Comparison of ENCODE assay signal across 12 cellular contexts in genomic region chr17:77288115-77288619, GRCh38.
DNase-seq lines count a peak whose midpoint lies in the region; ATAC-seq, FAIRE-seq and TF ChIP-seq lines count a peak whose summit lies in the region.
"Had no signal": no experiment of that assay in that cellular context is flagged by ENCODE, and none has a peak within 500 bp of the region (broad histone marks: within the 10 kb centered on the region; RNA-seq: fewer than 3 reads in every experiment).

No MANE protein-coding gene starts in this region.

- CTCF ChIA-PET in MCF 10A (lab: Yijun Ruan, JAX): interaction anchor here (0.5 to 1.6 kb wide), 4 partner anchors 11 to 190 kb away, joined by 3 to 5 read pairs (median 4); no protein-coding TSS in a partner anchor
- CTCF ChIA-PET in HepG2 (lab: Yijun Ruan, JAX; ENCODE audit: low intra/inter-chr PET ratio, low total read pairs): no interaction called here

- H3K4me2 ChIP-seq in HepG2 (ENCODE audit: low read depth, low read length): peak overlapping the region; percentile 98

- BruUV-seq in MCF 10A (replicated peaks; lab: Mats Ljungman, UMichigan): no TSS peak
- no TSS peak for BruUV-seq in HepG2 (replicated peaks; lab: Mats Ljungman, UMichigan)

- H2AFZ ChIP-seq in HepG2 (ENCODE audit: low read length): no peak overlapping the region

- no peak for TF ChIP-seq CTCF in MCF 10A (IDR thresholded peaks at IDR 0.05; ENCODE audit: unreplicated experiment)
- TF ChIP-seq CTCF in HepG2 (CRISPR knock-in tag; IDR thresholded peaks at IDR 0.05): no peak
- no peak for TF ChIP-seq CTCF in spleen (IDR thresholded peaks at IDR 0.05 in 8 of 11, conservative IDR thresholded peaks at IDR 0.05 in 3 of 11)

- no peaks in the 10 kb centered on the region for H3K27me3 Mint-ChIP-seq in MCF 10A (ENCODE audit: insufficient read depth, unreplicated experiment)
- H3K27me3 Mint-ChIP-seq in natural killer cell treated with Interleukin-12 subunit alpha and Interleukin-12 subunit beta and Interleukin-15 and Interleukin-18, amount 100 ng/mL, for 72 hours: peaks cover 7 to 11% of the 10 kb centered on the region in 2 donors

- peak overlapping the region; percentile 98 for H3K27ac ChIP-seq in HepG2 (ENCODE audit: extremely low read length, insufficient read depth, low read length)
- peak overlapping the region in 6 of 8 donors; percentile 24 to 82 (median 68) for H3K27ac ChIP-seq in spleen

- H3K4me1 ChIP-seq in HepG2 (ENCODE audit: insufficient read depth, low read length) (peaks cover 84% of the 10 kb centered on the region), spleen (peaks cover 7 to 53% (median 32%) of the 10 kb centered on the region in 6 donors)

- H3K27ac Mint-ChIP-seq in MCF 10A (ENCODE audit: low read depth, unreplicated experiment): peak overlapping the region; percentile 100
- no peak overlapping the region for H3K27ac Mint-ChIP-seq in natural killer cell treated with Interleukin-12 subunit alpha and Interleukin-12 subunit beta and Interleukin-15 and Interleukin-18, amount 100 ng/mL, for 72 hours
- H3K27ac Mint-ChIP-seq: stimulated activated effector memory CD8-positive, alpha-beta T cell treated with anti-CD3 and anti-CD28 coated beads, Interleukin-12 subunit alpha, Interleukin-12 subunit beta, amount 100 ng/mL, for 72 hours had no signal

- H3K4me3 ChIP-seq in HepG2 (replicated peaks in 1 of 3; ENCODE audit: insufficient read depth in 1 of 3, low read depth in 2 of 3, low read length in 3 of 3): peak overlapping the region; percentile 2 to 74 (median 20); a peak in 4 of 6 replicates
- no peak overlapping the region for H3K4me3 ChIP-seq in spleen

- peak overlapping the region; percentile 75 for H3K4me3 Mint-ChIP-seq in MCF 10A (ENCODE audit: unreplicated experiment)
- H3K4me3 Mint-ChIP-seq in natural killer cell treated with Interleukin-12 subunit alpha and Interleukin-12 subunit beta and Interleukin-15 and Interleukin-18, amount 100 ng/mL, for 72 hours: no peak overlapping the region
- H3K4me3 Mint-ChIP-seq: activated T-cell treated with anti-CD3 and anti-CD28 coated beads, Interleukin-2, amount 50 U/mL, for 4 hours; stimulated activated effector memory CD8-positive, alpha-beta T cell treated with anti-CD3 and anti-CD28 coated beads, Interleukin-12 subunit alpha, Interleukin-12 subunit beta, amount 100 ng/mL, for 72 hours had no signal

- H3K9ac ChIP-seq in HepG2 (ENCODE audit: insufficient read depth, low read depth, low read length): peak overlapping the region; percentile 98

- no peaks in the 10 kb centered on the region for H3K9me3 Mint-ChIP-seq in MCF 10A (ENCODE audit: unreplicated experiment)
- H3K9me3 Mint-ChIP-seq in natural killer cell treated with Interleukin-12 subunit alpha and Interleukin-12 subunit beta and Interleukin-15 and Interleukin-18, amount 100 ng/mL, for 72 hours: no peaks in the 10 kb centered on the region
- H3K9me3 Mint-ChIP-seq: activated T-cell treated with anti-CD3 and anti-CD28 coated beads, Interleukin-2, amount 50 U/mL, for 4 hours; stimulated activated effector memory CD8-positive, alpha-beta T cell treated with anti-CD3 and anti-CD28 coated beads, Interleukin-12 subunit alpha, Interleukin-12 subunit beta, amount 100 ng/mL, for 72 hours had no signal

- H3K9me3 ChIP-seq in HepG2 (ENCODE audit: low read length): no peaks in the 10 kb centered on the region
- no peaks in the 10 kb centered on the region for H3K9me3 ChIP-seq in spleen

- peaks cover 35% of the 10 kb centered on the region for H3K36me3 Mint-ChIP-seq in MCF 10A (ENCODE audit: insufficient read depth, unreplicated experiment)
- H3K36me3 Mint-ChIP-seq in natural killer cell treated with Interleukin-12 subunit alpha and Interleukin-12 subunit beta and Interleukin-15 and Interleukin-18, amount 100 ng/mL, for 72 hours: no peaks in the 10 kb centered on the region
- H3K36me3 Mint-ChIP-seq: stimulated activated effector memory CD8-positive, alpha-beta T cell treated with anti-CD3 and anti-CD28 coated beads, Interleukin-12 subunit alpha, Interleukin-12 subunit beta, amount 100 ng/mL, for 72 hours had no signal

- 91% methylated on average over 15 of the region's 17 CpGs for WGBS in HepG2 (ENCODE audit: low lambda C conversion rate)
- 83 to 92% (median 91%) methylated on average over 4 to 17 of the region's 17 CpGs for WGBS in spleen, 5 donors

- H3K36me3 ChIP-seq in HepG2 (replicated peaks in 1 of 2; ENCODE audit: control insufficient read depth in 1 of 2, insufficient read depth in 2 of 2, low read length in 2 of 2) (peaks cover 2 to 15% of the 10 kb centered on the region in 2 experiments; a peak in 2 of 5 replicates), spleen (no peaks in the 10 kb centered on the region)

- TF ChIP-seq RAD21 in HepG2 (CRISPR knock-in tag; IDR thresholded peaks at IDR 0.05): no peak

- H3K27me3 ChIP-seq in HepG2 (ENCODE audit: control insufficient read depth in 1 of 2, insufficient read depth in 2 of 2, low read length in 2 of 2): no peaks in the 10 kb centered on the region; a peak in 1 of 5 replicates
- H3K27me3 ChIP-seq in spleen (replicated peaks in 1 of 7): peaks cover 0 to 2% (median 0%) of the 10 kb centered on the region in 7 donors

- H3K79me2 ChIP-seq in HepG2 (ENCODE audit: insufficient read depth, low read length): peaks cover 93% of the 10 kb centered on the region

- TF ChIP-seq EP300 in HepG2 (IDR thresholded peaks at IDR 0.05; ENCODE audit: low read depth in 2 of 2, low read length in 2 of 2) (no peak), HepG2 (CRISPR knock-in tag; IDR thresholded peaks at IDR 0.05; ENCODE audit: borderline replicate concordance) (no peak)

- DNase-seq in HT-29 (ENCODE audit: low spot score): peak; percentile 70
- peak; percentile 87 for DNase-seq in MCF 10A (ENCODE audit: unreplicated experiment)
- no peak for DNase-seq in HepG2 (ENCODE audit: low spot score)
- DNase-seq in spleen: no peak
- DNase-seq in natural killer cell treated with Interleukin-12 subunit alpha and Interleukin-12 subunit beta and Interleukin-15 and Interleukin-18, amount 100 ng/mL, for 72 hours (ENCODE audit: low spot score): no peak
- no peak for DNase-seq in stimulated activated CD4-positive, alpha-beta T cell treated with anti-CD3 and anti-CD28 coated beads, Interleukin-12 subunit alpha, Interleukin-12 subunit beta, amount 100 ng/mL, for 4 hours
- DNase-seq: activated T-cell treated with anti-CD3 and anti-CD28 coated beads, Interleukin-2, amount 50 U/mL, for 4 hours; hippocampal formation; T-helper 1 cell had no signal

- POLR2A ChIA-PET in MCF 10A (lab: Yijun Ruan, JAX): interaction anchor here (0.7 to 13.4 kb wide), 26 partner anchors 8 to 550 kb away, joined by 3 to 443 read pairs (median 5); partner anchors contain the start of genes MFSD11 and SEC14L1
- POLR2A ChIA-PET in HepG2 (lab: Yijun Ruan, JAX): interaction anchor here (0.9 to 12.7 kb wide), 15 partner anchors 8 to 286 kb away, joined by 3 to 335 read pairs (median 16); no protein-coding TSS in a partner anchor

- in situ Hi-C loops in HepG2 (cut with HindIII; ENCODE audit: extremely low pct_ligation_motif_present, low pct_unique_long_range_greater_than_20kb): loop anchor here (5.0 to 10.0 kb wide), 2 partner anchors 87 to 164 kb away; no protein-coding TSS in a partner anchor

- intact Hi-C loops in MCF 10A (cut with micrococcal nuclease): no loop called here
- intact Hi-C loops in HepG2 (cut with micrococcal nuclease; ENCODE audit: unreplicated experiment): loop anchor here (5.0 kb wide), 4 partner anchors 34 to 164 kb away; no protein-coding TSS in a partner anchor
- intact Hi-C loops in spleen (cut with DNase I; ENCODE audit: low total_unique reads): no loop called here

- FAIRE-seq in HepG2 (lab: Jason Lieb, UNC): no peak

- no peak for ATAC-seq in HepG2
- no peak for ATAC-seq in natural killer cell treated with Interleukin-12 subunit alpha and Interleukin-12 subunit beta and Interleukin-15 and Interleukin-18, amount 100 ng/mL, for 72 hours
- no peak for ATAC-seq in GM21529 (IDR thresholded peaks at IDR 0.05; ENCODE audit: unreplicated experiment)
- ATAC-seq in GM21447 (IDR thresholded peaks at IDR 0.05; ENCODE audit: unreplicated experiment): no peak
- ATAC-seq: activated T-cell treated with anti-CD3 and anti-CD28 coated beads, Interleukin-2, amount 50 U/mL, for 4 hours; stimulated activated effector memory CD8-positive, alpha-beta T cell treated with anti-CD3 and anti-CD28 coated beads, Interleukin-12 subunit alpha, Interleukin-12 subunit beta, amount 100 ng/mL, for 72 hours had no signal

- TF ChIP-seq POLR2A in HepG2 (IDR thresholded peaks at IDR 0.05; ENCODE audit: insufficient read depth in 1 of 2, low read depth in 2 of 2, low read length in 2 of 2): no peak
- no peak for TF ChIP-seq POLR2A in spleen (IDR thresholded peaks at IDR 0.05)

- peaks cover 5% of the 10 kb centered on the region; the same call in 1 of the 2 replicates for H4K20me1 ChIP-seq in HepG2 (ENCODE audit: insufficient read depth, low read length)

- peaks cover 49% of the 10 kb centered on the region for H3K4me1 Mint-ChIP-seq in MCF 10A (ENCODE audit: insufficient read depth, unreplicated experiment)
- H3K4me1 Mint-ChIP-seq in natural killer cell treated with Interleukin-12 subunit alpha and Interleukin-12 subunit beta and Interleukin-15 and Interleukin-18, amount 100 ng/mL, for 72 hours (ENCODE audit: low read depth in 2 of 2): peaks cover 0 to 3% of the 10 kb centered on the region in 2 donors

TF ChIP-seq in HepG2, 621 proteins besides CTCF, POLR2A, EP300 and RAD21 (continues in another document):
- TF ChIP-seq ZNF33A (CRISPR knock-in tag; IDR thresholded peaks at IDR 0.05; ENCODE audit: borderline replicate concordance) (no peak), CENPT (CRISPR knock-in tag; IDR thresholded peaks at IDR 0.05; ENCODE audit: low read depth) (peak; percentile 81; the same call in 1 of the 2 replicates), MED8 (CRISPR knock-in tag; IDR thresholded peaks at IDR 0.05; ENCODE audit: insufficient replicate concordance) (peak; percentile 59), MYC (CRISPR knock-in tag; IDR thresholded peaks at IDR 0.05; ENCODE audit: borderline replicate concordance) (no peak), ZNF18 (CRISPR knock-in tag; IDR thresholded peaks at IDR 0.05; ENCODE audit: insufficient replicate concordance) (no peak)

Comparison
In these comparisons a context has a peak if more than half of its experiments do, and no peak if none do; other contexts are left out.
1. DNase-seq: peak in HT-29 (single experiment) and MCF 10A (single experiment); none in HepG2 (single experiment), spleen (single experiment), natural killer cell treated with Interleukin-12 subunit alpha and Interleukin-12 subunit beta and Interleukin-15 and Interleukin-18, amount 100 ng/mL, for 72 hours (single experiment) and stimulated activated CD4-positive, alpha-beta T cell treated with anti-CD3 and anti-CD28 coated beads, Interleukin-12 subunit alpha, Interleukin-12 subunit beta, amount 100 ng/mL, for 4 hours (single experiment).
2. H3K4me3 ChIP-seq: peak in HepG2 (3 of 3); none in spleen (0 of 8).